29 cellular contexts compared by ENCODE assay signal in the genomic region with DNA sequence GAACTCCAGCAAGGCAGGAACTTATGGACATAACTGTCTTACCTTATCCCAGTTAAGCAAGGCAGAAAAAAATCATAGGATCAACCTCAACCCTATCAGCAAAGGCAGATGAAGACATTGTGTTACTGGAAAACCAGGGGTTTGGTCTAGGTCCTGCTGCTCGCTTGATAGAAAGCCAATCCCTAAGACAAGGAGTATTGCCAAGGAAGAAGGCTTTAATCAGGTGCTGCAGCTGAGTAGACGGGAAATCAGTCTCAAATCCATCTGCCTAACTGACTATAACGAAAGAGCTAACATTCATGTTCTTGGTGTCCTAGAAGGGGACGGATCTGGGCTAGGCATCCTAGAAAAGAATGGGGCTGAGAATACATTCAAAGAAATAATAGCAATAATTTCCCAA.
"Had no signal": no experiment of that assay in that cellular context is flagged by ENCODE, and none has a peak within 500 bp of the region (broad histone marks: within the 10 kb centered on the region; RNA-seq: fewer than 3 reads in every experiment).

No MANE protein-coding gene starts in this region.

- H3K4me1 Mint-ChIP-seq: stimulated activated effector memory CD8-positive, alpha-beta T cell treated with anti-CD3 and anti-CD28 coated beads, Interleukin-12 subunit alpha, Interleukin-12 subunit beta, amount 100 ng/mL, for 72 hours; stimulated activated memory B cell treated with anti-CD40 and anti-IgM and Interleukin-4, amounts not matched to agents 10 μg/mL and 1 μg/mL and 100 μg/mL, for 72 hours; stimulated activated naive B cell treated with anti-CD40 and anti-IgM and Interleukin-4, amounts not matched to agents 10 μg/mL and 1 μg/mL and 100 μg/mL, for 72 hours; stimulated activated naive CD8-positive, alpha-beta T cell treated with anti-CD3 and anti-CD28 coated beads, Interleukin-15, amount 100 ng/mL, for 72 hours had no signal

- H3K27ac Mint-ChIP-seq: stimulated activated effector memory CD8-positive, alpha-beta T cell treated with anti-CD3 and anti-CD28 coated beads, Interleukin-12 subunit alpha, Interleukin-12 subunit beta, amount 100 ng/mL, for 72 hours; stimulated activated memory B cell treated with anti-CD40 and anti-IgM and Interleukin-4, amounts not matched to agents 10 μg/mL and 1 μg/mL and 100 μg/mL, for 72 hours; stimulated activated naive B cell treated with anti-CD40 and anti-IgM and Interleukin-4, amounts not matched to agents 10 μg/mL and 1 μg/mL and 100 μg/mL, for 72 hours; stimulated activated naive CD8-positive, alpha-beta T cell treated with anti-CD3 and anti-CD28 coated beads, Interleukin-15, amount 100 ng/mL, for 72 hours; stimulated activated naive CD8-positive, alpha-beta T cell treated with anti-CD3 and anti-CD28 coated beads, Interleukin-15, Interleukin-2, amounts not matched to agents 100 ng/mL and 50 ng/mL, for 24 hours; type B pancreatic cell had no signal

- H3K9me3 ChIP-seq: suprapubic skin, testis, thoracic aorta, thyroid gland, tibial artery, tibial nerve, upper lobe of left lung, upper lobe of right lung, uterus, vagina had no signal

- H3K4me3 ChIP-seq: stomach, suprapubic skin, testis, thoracic aorta, thyroid gland, tibial artery, tibial nerve, transverse colon, upper lobe of left lung, upper lobe of right lung, uterus, vagina had no signal

- H3K27ac ChIP-seq: stomach, suprapubic skin, testis, thoracic aorta, thyroid gland, tibial artery, tibial nerve, transverse colon, upper lobe of left lung, upper lobe of right lung, uterus, vagina had no signal

- H3K27me3 ChIP-seq: stomach, suprapubic skin, testis, thyroid gland, tibial artery, tibial nerve, transverse colon, upper lobe of left lung, upper lobe of right lung, uterus, vagina had no signal

- H3K4me3 Mint-ChIP-seq: stimulated activated effector memory CD8-positive, alpha-beta T cell treated with anti-CD3 and anti-CD28 coated beads, Interleukin-12 subunit alpha, Interleukin-12 subunit beta, amount 100 ng/mL, for 72 hours; stimulated activated memory B cell treated with anti-CD40 and anti-IgM and Interleukin-4, amounts not matched to agents 10 μg/mL and 1 μg/mL and 100 μg/mL, for 72 hours; stimulated activated naive B cell treated with anti-CD40 and anti-IgM and Interleukin-4, amounts not matched to agents 10 μg/mL and 1 μg/mL and 100 μg/mL, for 72 hours; stimulated activated naive CD8-positive, alpha-beta T cell treated with anti-CD3 and anti-CD28 coated beads, Interleukin-15, amount 100 ng/mL, for 72 hours; stimulated activated naive CD8-positive, alpha-beta T cell treated with anti-CD3 and anti-CD28 coated beads, Interleukin-15, Interleukin-2, amounts not matched to agents 100 ng/mL and 50 ng/mL, for 24 hours; type B pancreatic cell had no signal

- H3K27me3 Mint-ChIP-seq: stimulated activated memory B cell treated with anti-CD40 and anti-IgM and Interleukin-4, amounts not matched to agents 10 μg/mL and 1 μg/mL and 100 μg/mL, for 72 hours; stimulated activated naive B cell treated with anti-CD40 and anti-IgM and Interleukin-4, amounts not matched to agents 10 μg/mL and 1 μg/mL and 100 μg/mL, for 72 hours; stimulated activated naive CD8-positive, alpha-beta T cell treated with anti-CD3 and anti-CD28 coated beads, Interleukin-15, amount 100 ng/mL, for 72 hours; stimulated activated naive CD8-positive, alpha-beta T cell treated with anti-CD3 and anti-CD28 coated beads, Interleukin-15, Interleukin-2, amounts not matched to agents 100 ng/mL and 50 ng/mL, for 24 hours; type B pancreatic cell had no signal

- H3K9me3 Mint-ChIP-seq: stimulated activated memory B cell treated with anti-CD40 and anti-IgM and Interleukin-4, amounts not matched to agents 10 μg/mL and 1 μg/mL and 100 μg/mL, for 72 hours; type B pancreatic cell had no signal

- DNase-seq: stimulated activated CD4-positive, alpha-beta T cell treated with anti-CD3 and anti-CD28 coated beads, Interleukin-2, amount 100 ng/mL, for 48 hours; stimulated activated CD4-positive, alpha-beta T cell treated with anti-CD3 and anti-CD28 coated beads, Interleukin-4, amount 100 ng/mL, for 1 hour; stimulated activated CD4-positive, alpha-beta T cell treated with anti-CD3 and anti-CD28 coated beads, Interleukin-4, amount 100 ng/mL, for 24 hours; stimulated activated CD4-positive, alpha-beta T cell treated with anti-CD3 and anti-CD28 coated beads, Interleukin-4, amount 100 ng/mL, for 4 hours; stimulated activated CD8-positive, alpha-beta memory T cell treated with anti-CD3 and anti-CD28 coated beads, Interleukin-4, amount 100 ng/mL, for 48 hours; stimulated activated naive B cell treated with anti-CD40 and anti-IgM and Interleukin-4, amounts not matched to agents 10 μg/mL and 1 μg/mL and 100 μg/mL, for 72 hours; stimulated activated naive CD4-positive, alpha-beta T cell; stimulated activated naive CD4-positive, alpha-beta T cell treated with Interleukin-2 at 50 U/mL for 16 hours; stimulated activated naive CD8-positive, alpha-beta T cell treated with anti-CD3 and anti-CD28 coated beads, Interleukin-15, amount 100 ng/mL, for 72 hours; stimulated activated naive CD8-positive, alpha-beta T cell treated with anti-CD3 and anti-CD28 coated beads, Interleukin-15, Interleukin-2, amounts not matched to agents 100 U/mL and 50 U/mL, for 24 hours; stomach; substantia nigra; testis; thyroid gland; tibial artery; transverse colon; trophoblast cell; upper lobe of left lung; upper lobe of right lung; uterus had no signal

- FAIRE-seq: urothelium cell line had no signal

- H3K36me3 ChIP-seq: stomach, suprapubic skin, thoracic aorta, thyroid gland, tibial artery, tibial nerve, transverse colon, upper lobe of left lung, upper lobe of right lung, uterus, vagina had no signal

- H3K36me3 Mint-ChIP-seq: stimulated activated effector memory CD8-positive, alpha-beta T cell treated with anti-CD3 and anti-CD28 coated beads, Interleukin-12 subunit alpha, Interleukin-12 subunit beta, amount 100 ng/mL, for 72 hours; stimulated activated memory B cell treated with anti-CD40 and anti-IgM and Interleukin-4, amounts not matched to agents 10 μg/mL and 1 μg/mL and 100 μg/mL, for 72 hours; stimulated activated naive B cell treated with anti-CD40 and anti-IgM and Interleukin-4, amounts not matched to agents 10 μg/mL and 1 μg/mL and 100 μg/mL, for 72 hours; type B pancreatic cell had no signal

- H3K4me1 ChIP-seq: stomach, suprapubic skin, testis, thyroid gland, tibial artery, tibial nerve, transverse colon, upper lobe of left lung, upper lobe of right lung, uterus, vagina had no signal

- ATAC-seq: stimulated activated effector memory CD8-positive, alpha-beta T cell treated with anti-CD3 and anti-CD28 coated beads, Interleukin-12 subunit alpha, Interleukin-12 subunit beta, amount 100 ng/mL, for 72 hours; stimulated activated memory B cell treated with anti-CD40 and anti-IgM and Interleukin-4, amounts not matched to agents 10 μg/mL and 1 μg/mL and 100 μg/mL, for 72 hours; stimulated activated naive B cell treated with anti-CD40 and anti-IgM and Interleukin-4, amounts not matched to agents 10 μg/mL and 1 μg/mL and 100 μg/mL, for 72 hours; stimulated activated naive CD8-positive, alpha-beta T cell treated with anti-CD3 and anti-CD28 coated beads, Interleukin-15, amount 100 ng/mL, for 72 hours; stimulated activated naive CD8-positive, alpha-beta T cell treated with anti-CD3 and anti-CD28 coated beads, Interleukin-15, Interleukin-2, amounts not matched to agents 100 U/mL and 50 U/mL, for 24 hours; upper lobe of right lung had no signal
